In the genomic region with DNA sequence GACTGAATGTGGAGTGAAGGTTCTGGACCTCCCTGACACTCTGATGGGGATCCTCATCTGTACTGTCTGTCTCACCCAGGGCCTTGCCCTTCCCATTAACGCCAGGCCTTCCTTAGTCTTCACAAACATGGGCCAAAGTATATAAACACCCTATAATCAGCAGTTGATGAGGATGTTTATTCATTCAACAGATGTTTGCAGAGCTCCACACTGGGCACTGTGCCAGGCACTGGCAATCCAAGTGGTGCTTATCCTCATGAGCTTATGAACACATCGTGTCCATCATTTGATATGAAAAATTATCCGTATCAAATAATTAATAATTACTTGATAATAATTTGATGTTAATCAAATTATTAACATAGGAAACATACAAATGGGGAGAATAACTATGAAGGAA, we compare ENCODE assay signal across 18 cellular contexts.
A peak's percentile ranks its signal among the peaks of the same experiment; 100 is the strongest.
DNase-seq lines count a peak whose midpoint lies in the region; ATAC-seq and TF ChIP-seq lines count a peak whose summit lies in the region.
"Had no signal": no experiment of that assay in that cellular context is flagged by ENCODE, and none has a peak within 500 bp of the region (broad histone marks: within the 10 kb centered on the region; RNA-seq: fewer than 3 reads in every experiment).

No MANE protein-coding gene starts in this region.

- no peak for TF ChIP-seq POLR2A in gastroesophageal sphincter (IDR thresholded peaks at IDR 0.05)

- no peaks in the 10 kb centered on the region for H3K4me1 ChIP-seq in gastroesophageal sphincter
- H3K4me1 ChIP-seq: uterus had no signal

- H3K4me3 ChIP-seq in gastroesophageal sphincter: no peak overlapping the region
- H3K4me3 ChIP-seq: lung, uterus had no signal

- H3K36me3 Mint-ChIP-seq in stimulated activated memory B cell treated with anti-CD40 and anti-IgM and Interleukin-4, amounts not matched to agents 10 μg/mL and 1 μg/mL and 100 μg/mL, for 72 hours: no peaks in the 10 kb centered on the region
- H3K36me3 Mint-ChIP-seq: naive thymus-derived CD8-positive, alpha-beta T cell had no signal

- H3K9me3 Mint-ChIP-seq in stimulated activated memory B cell treated with anti-CD40 and anti-IgM and Interleukin-4, amounts not matched to agents 10 μg/mL and 1 μg/mL and 100 μg/mL, for 72 hours: no peaks in the 10 kb centered on the region
- H3K9me3 Mint-ChIP-seq: naive thymus-derived CD8-positive, alpha-beta T cell; stimulated activated naive CD8-positive, alpha-beta T cell treated with anti-CD3 and anti-CD28 coated beads, Interleukin-15, amount 100 ng/mL, for 72 hours had no signal

- H3K9me3 ChIP-seq in KOPT-K1 (ENCODE audit: insufficient read depth, low read length, poor library complexity, severe bottlenecking) (no peaks in the 10 kb centered on the region), gastroesophageal sphincter (no peaks in the 10 kb centered on the region)
- H3K9me3 ChIP-seq: uterus had no signal

- H3K27me3 Mint-ChIP-seq in stimulated activated memory B cell treated with anti-CD40 and anti-IgM and Interleukin-4, amounts not matched to agents 10 μg/mL and 1 μg/mL and 100 μg/mL, for 72 hours: peaks cover 28% of the 10 kb centered on the region
- H3K27me3 Mint-ChIP-seq: naive thymus-derived CD8-positive, alpha-beta T cell; stimulated activated naive CD8-positive, alpha-beta T cell treated with anti-CD3 and anti-CD28 coated beads, Interleukin-15, amount 100 ng/mL, for 72 hours had no signal

- no peaks in the 10 kb centered on the region for H3K4me1 Mint-ChIP-seq in stimulated activated memory B cell treated with anti-CD40 and anti-IgM and Interleukin-4, amounts not matched to agents 10 μg/mL and 1 μg/mL and 100 μg/mL, for 72 hours

- DNase-seq in COLO668 (lab: John Stamatoyannopoulos, UW; ENCODE audit: unreplicated experiment): peak; percentile 96
- peak; percentile 66 for DNase-seq in NCI-H2171 treated with DMSO at 0.1 percent for 48 hours (lab: John Stamatoyannopoulos, UW)
- DNase-seq in SHP77 treated with DMSO at 0.1 percent for 48 hours (lab: John Stamatoyannopoulos, UW): peak; percentile 33
- DNase-seq in Ammon's horn (ENCODE audit: low spot score): no peak
- DNase-seq in activated CD4-positive, alpha-beta T cell treated with anti-CD3 and anti-CD28 coated beads, Interleukin-2, amount 50 U/mL, for 4 hours: no peak
- DNase-seq: activated effector memory CD4-positive, alpha-beta T cell treated with Interleukin-2 at 50 U/mL for 16 hours; Calu3; KBM-7; naive thymus-derived CD8-positive, alpha-beta T cell; NCI-H526; stimulated activated naive CD8-positive, alpha-beta T cell treated with anti-CD3 and anti-CD28 coated beads, Interleukin-15, amount 100 ng/mL, for 72 hours; uterus; WERI-Rb-1 had no signal

- peaks cover 5% of the 10 kb centered on the region for H3K27me3 ChIP-seq in gastroesophageal sphincter
- H3K27me3 ChIP-seq: uterus had no signal

- H3K27ac ChIP-seq in KOPT-K1 (ENCODE audit: low read depth, low read length, poor library complexity, severe bottlenecking) (peak overlapping the region; percentile 95), gastroesophageal sphincter (no peak overlapping the region)
- H3K27ac ChIP-seq: uterus, WERI-Rb-1 had no signal

- WGBS in gastroesophageal sphincter (ENCODE audit: low coverage in 1 of 2), 2 donors: 19 to 26% methylated on average over 3 of the region's 3 CpGs

- TF ChIP-seq EP300 in gastroesophageal sphincter (IDR thresholded peaks at IDR 0.05): no peak

- H3K4me3 Mint-ChIP-seq in stimulated activated memory B cell treated with anti-CD40 and anti-IgM and Interleukin-4, amounts not matched to agents 10 μg/mL and 1 μg/mL and 100 μg/mL, for 72 hours: no peak overlapping the region
- H3K4me3 Mint-ChIP-seq: stimulated activated naive CD8-positive, alpha-beta T cell treated with anti-CD3 and anti-CD28 coated beads, Interleukin-15, amount 100 ng/mL, for 72 hours had no signal

- H3K27ac Mint-ChIP-seq in stimulated activated memory B cell treated with anti-CD40 and anti-IgM and Interleukin-4, amounts not matched to agents 10 μg/mL and 1 μg/mL and 100 μg/mL, for 72 hours: no peak overlapping the region
- H3K27ac Mint-ChIP-seq: progenitor cell of endocrine pancreas; stimulated activated naive CD8-positive, alpha-beta T cell treated with anti-CD3 and anti-CD28 coated beads, Interleukin-15, amount 100 ng/mL, for 72 hours had no signal

- no peaks in the 10 kb centered on the region for H3K36me3 ChIP-seq in KOPT-K1 (ENCODE audit: insufficient read depth, low read length)
- no peaks in the 10 kb centered on the region for H3K36me3 ChIP-seq in gastroesophageal sphincter
- H3K36me3 ChIP-seq: uterus, WERI-Rb-1 had no signal

- no peak for TF ChIP-seq CTCF in gastroesophageal sphincter (IDR thresholded peaks at IDR 0.05)

- ATAC-seq in stimulated activated memory B cell treated with anti-CD40 and anti-IgM and Interleukin-4, amounts not matched to agents 10 μg/mL and 1 μg/mL and 100 μg/mL, for 72 hours: no peak
- no peak for ATAC-seq in gastroesophageal sphincter
- ATAC-seq: naive thymus-derived CD8-positive, alpha-beta T cell; stimulated activated naive CD8-positive, alpha-beta T cell treated with anti-CD3 and anti-CD28 coated beads, Interleukin-15, amount 100 ng/mL, for 72 hours had no signal

Comparison
In these comparisons a context has a peak if more than half of its experiments do, and no peak if none do; other contexts are left out.
1. DNase-seq: peak in COLO668 (single experiment), NCI-H2171 treated with DMSO at 0.1 percent for 48 hours (single experiment) and SHP77 treated with DMSO at 0.1 percent for 48 hours (single experiment); none in Ammon's horn (single experiment) and activated CD4-positive, alpha-beta T cell treated with anti-CD3 and anti-CD28 coated beads, Interleukin-2, amount 50 U/mL, for 4 hours (0 of 2).